1 cellular context compared by ENCODE assay signal in genomic region chr12:3905664-3906063, GRCh38.
TF ChIP-seq lines count a peak whose summit lies in the region.

No MANE protein-coding gene starts in this region.

TF ChIP-seq in SK-N-SH, 30 proteins besides CTCF, POLR2A, EP300 and RAD21:
- TF ChIP-seq FOSL2 (IDR thresholded peaks at IDR 0.05; ENCODE audit: borderline replicate concordance, low read depth) (no peak), CHD2 (IDR thresholded peaks at IDR 0.05; ENCODE audit: low read length, partially characterized antibody) (no peak), RFX5 (IDR thresholded peaks at IDR 0.05; ENCODE audit: low read length) (no peak), REST (IDR thresholded peaks at IDR 0.05; ENCODE audit: low read depth, low read length) (no peak), GABPA (IDR thresholded peaks at IDR 0.05; ENCODE audit: low read depth) (no peak), NRF1 (IDR thresholded peaks at IDR 0.05; ENCODE audit: low read depth, low read length) (no peak), SIN3A (IDR thresholded peaks at IDR 0.05; ENCODE audit: borderline replicate concordance, low read depth, low read length) (no peak), RCOR1 (IDR thresholded peaks at IDR 0.05; ENCODE audit: low read length) (no peak), SMC3 (IDR thresholded peaks at IDR 0.05; ENCODE audit: low read depth, low read length) (no peak), NFIC (IDR thresholded peaks at IDR 0.05; ENCODE audit: borderline replicate concordance) (no peak), POLR2AphosphoS5 (IDR thresholded peaks at IDR 0.05; ENCODE audit: low read depth, low read length) (no peak)
- TF ChIP-seq, protein P1, sequence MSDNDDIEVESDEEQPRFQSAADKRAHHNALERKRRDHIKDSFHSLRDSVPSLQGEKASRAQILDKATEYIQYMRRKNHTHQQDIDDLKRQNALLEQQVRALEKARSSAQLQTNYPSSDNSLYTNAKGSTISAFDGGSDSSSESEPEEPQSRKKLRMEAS (IDR thresholded peaks at IDR 0.05; ENCODE audit: low read depth) = no peak
